11 cellular contexts compared by ENCODE assay signal in genomic region chr7:108384721-108385483, GRCh38.
DNase-seq lines count a peak whose midpoint lies in the region; ATAC-seq and TF ChIP-seq lines count a peak whose summit lies in the region.
"Had no signal": no experiment of that assay in that cellular context is flagged by ENCODE, and none has a peak within 500 bp of the region (broad histone marks: within the 10 kb centered on the region; RNA-seq: fewer than 3 reads in every experiment).

No MANE protein-coding gene starts in this region.

- intact Hi-C loops in CD14-positive monocyte (cut with micrococcal nuclease): no loop called here

- H3K27me3 Mint-ChIP-seq in osteocyte (ENCODE audit: unreplicated experiment) (no peaks in the 10 kb centered on the region), CD14-positive monocyte (ENCODE audit: low read depth in 3 of 3) (peaks cover 2 to 5% (median 3%) of the 10 kb centered on the region in 3 donors)
- H3K27me3 Mint-ChIP-seq: stimulated activated naive CD8-positive, alpha-beta T cell treated with anti-CD3 and anti-CD28 coated beads, Interleukin-15, Interleukin-2, amounts not matched to agents 100 ng/mL and 50 ng/mL, for 24 hours had no signal

- peak; percentile 67 for ATAC-seq in GM21381 (IDR thresholded peaks at IDR 0.05; ENCODE audit: unreplicated experiment)
- ATAC-seq in HG03457 (IDR thresholded peaks at IDR 0.05; ENCODE audit: unreplicated experiment): peak; percentile 65
- ATAC-seq in GM19023 (IDR thresholded peaks at IDR 0.05; ENCODE audit: unreplicated experiment): no peak

- no peak overlapping the region for H3K4me3 Mint-ChIP-seq in osteocyte (ENCODE audit: unreplicated experiment)
- H3K4me3 Mint-ChIP-seq in CD14-positive monocyte: no peak overlapping the region
- H3K4me3 Mint-ChIP-seq: stimulated activated naive CD8-positive, alpha-beta T cell treated with anti-CD3 and anti-CD28 coated beads, Interleukin-15, Interleukin-2, amounts not matched to agents 100 ng/mL and 50 ng/mL, for 24 hours had no signal

- no peak overlapping the region for H3K27ac Mint-ChIP-seq in osteocyte (ENCODE audit: unreplicated experiment)
- no peak overlapping the region for H3K27ac Mint-ChIP-seq in CD14-positive monocyte
- H3K27ac Mint-ChIP-seq: stimulated activated naive CD8-positive, alpha-beta T cell treated with anti-CD3 and anti-CD28 coated beads, Interleukin-15, Interleukin-2, amounts not matched to agents 100 ng/mL and 50 ng/mL, for 24 hours had no signal

- TF ChIP-seq CTCF in epithelial cell of proximal tubule (conservative IDR thresholded peaks at IDR 0.05; ENCODE audit: low read depth, low read length) (peak; percentile 47), osteocyte (IDR thresholded peaks at IDR 0.05) (no peak), CD14-positive monocyte (IDR thresholded peaks at IDR 0.05) (no peak)

- peaks cover 5% of the 10 kb centered on the region for H3K36me3 Mint-ChIP-seq in osteocyte (ENCODE audit: unreplicated experiment)
- no peaks in the 10 kb centered on the region for H3K36me3 Mint-ChIP-seq in CD14-positive monocyte

- no peak overlapping the region for H3K4me3 ChIP-seq in epithelial cell of proximal tubule (ENCODE audit: low read depth, low read length)

- DNase-seq in DMS53 (lab: John Stamatoyannopoulos, UW) (peak; percentile 61), epithelial cell of proximal tubule (ENCODE audit: low read depth) (no peak), osteocyte (ENCODE audit: extremely low spot score, unreplicated experiment) (no peak), CD14-positive monocyte (ENCODE audit: low spot score) (no peak)
- no peak for DNase-seq in stimulated activated CD4-positive, alpha-beta T cell treated with anti-CD3 and anti-CD28 coated beads, Interleukin-1b, Interleukin-23, amount 100 ng/mL, for 48 hours
- DNase-seq: Calu3, NCI-H2227 treated with DMSO at 0.1 percent for 48 hours had no signal

- H3K4me1 Mint-ChIP-seq in osteocyte (ENCODE audit: unreplicated experiment) (no peaks in the 10 kb centered on the region), CD14-positive monocyte (no peaks in the 10 kb centered on the region)

- H3K9me3 Mint-ChIP-seq in osteocyte (ENCODE audit: unreplicated experiment): no peaks in the 10 kb centered on the region
- H3K9me3 Mint-ChIP-seq in CD14-positive monocyte: peaks cover 0 to 6% (median 0%) of the 10 kb centered on the region in 7 donors
- H3K9me3 Mint-ChIP-seq: stimulated activated naive CD8-positive, alpha-beta T cell treated with anti-CD3 and anti-CD28 coated beads, Interleukin-15, Interleukin-2, amounts not matched to agents 100 ng/mL and 50 ng/mL, for 24 hours had no signal
